Comparison of ENCODE assay signal across 1 cellular context in genomic region chr22:44042822-44043221, GRCh38.
TF ChIP-seq lines count a peak whose summit lies in the region.

No MANE protein-coding gene starts in this region.

TF ChIP-seq in GM12891, 5 proteins besides CTCF, POLR2A, EP300 and RAD21:
- TF ChIP-seq POU2F2 (IDR thresholded peaks at IDR 0.05; ENCODE audit: low read depth, low read length) (no peak), POLR2AphosphoS5 (IDR thresholded peaks at IDR 0.05; ENCODE audit: low read depth, low read length) (no peak), SPI1 (IDR thresholded peaks at IDR 0.05; ENCODE audit: low read depth, low read length) (no peak), PAX5 (IDR thresholded peaks at IDR 0.05; ENCODE audit: insufficient read depth, low read length, severe bottlenecking) (no peak), TAF1 (IDR thresholded peaks at IDR 0.05; ENCODE audit: low read depth, low read length) (no peak)
